ENCODE assay signal across 8 cellular contexts in the genomic region with DNA sequence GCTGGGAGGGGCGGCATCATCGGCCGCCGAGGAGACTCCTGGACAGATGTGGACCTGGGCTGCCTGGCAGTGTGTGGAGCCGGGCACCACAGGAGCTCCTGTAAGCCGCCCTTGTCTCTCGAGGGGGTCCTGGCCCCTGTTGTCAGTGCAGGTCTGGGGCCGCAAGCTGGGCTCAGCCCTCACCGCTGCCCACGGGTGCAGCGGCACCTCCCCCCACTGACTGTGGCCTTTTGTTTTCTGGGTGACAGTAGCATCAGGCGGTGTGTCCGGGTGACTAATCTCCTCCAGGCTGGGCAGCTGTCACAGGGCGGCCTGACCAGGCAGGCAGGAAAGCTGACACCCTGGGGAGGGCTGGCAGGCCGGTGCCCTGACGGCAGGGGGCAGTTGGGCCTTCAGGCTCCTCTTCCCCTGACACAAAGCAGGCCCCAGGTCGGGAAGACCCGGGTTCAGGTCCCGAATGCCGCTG. TPM values are rescaled to one million over a fixed set of nuclear protein-coding genes. Genes with fewer than 3 reads are reported as not detected.
A peak's percentile ranks its signal among the peaks of the same experiment; 100 is the strongest.
DNase-seq lines count a peak whose midpoint lies in the region; ATAC-seq, FAIRE-seq and TF ChIP-seq lines count a peak whose summit lies in the region.

No MANE protein-coding gene starts in this region.

- H3K27ac ChIP-seq in upper lobe of left lung = peak overlapping the region; percentile 67 to 91 (median 83)

- H3K9me3 ChIP-seq in upper lobe of left lung = no peaks in the 10 kb centered on the region

- FAIRE-seq in bronchial epithelial cell (lab: Jason Lieb, UNC) = no peak

- TF ChIP-seq POLR2A in upper lobe of left lung (IDR thresholded peaks at IDR 0.05) = no peak

- peak; percentile 54 for TF ChIP-seq CTCF in bronchial epithelial cell (IDR thresholded peaks at IDR 0.05; ENCODE audit: insufficient read depth, low read length, severe bottlenecking)
- TF ChIP-seq CTCF in upper lobe of left lung (IDR thresholded peaks at IDR 0.05) = peak in 2 of 6 experiments; percentile 22 to 30

- H3K27me3 ChIP-seq in bronchial epithelial cell (ENCODE audit: control insufficient read depth, insufficient read depth, low read length) (no peaks in the 10 kb centered on the region), upper lobe of left lung (no peaks in the 10 kb centered on the region)

- 50 to 69% methylated on average over 4 to 20 of the region's 20 CpGs for WGBS in upper lobe of left lung, 2 donors

- DNase-seq in DMS 273 (lab: John Stamatoyannopoulos, UW; ENCODE audit: unreplicated experiment) (peak; percentile 50), DMS 273 treated with DMSO at 0.1 percent for 48 hours (lab: John Stamatoyannopoulos, UW) (no peak), bronchial epithelial cell (ENCODE audit: low read depth) (peak; percentile 69), left lobe of liver (ENCODE audit: low spot score) (no peak), upper lobe of left lung (peak; percentile 49 to 73), mesenteric fat pad (ENCODE audit: low spot score) (no peak), NCI-H2107 (lab: John Stamatoyannopoulos, UW) (no peak)

- H3K4me1 ChIP-seq in upper lobe of left lung = peaks cover 42 to 74% (median 55%) of the 10 kb centered on the region in 4 donors

- H3K36me3 ChIP-seq in bronchial epithelial cell (ENCODE audit: control insufficient read depth, insufficient read depth, low read length) = peaks cover 8% of the 10 kb centered on the region
- H3K36me3 ChIP-seq in upper lobe of left lung = peaks cover 0 to 11% (median 8%) of the 10 kb centered on the region in 4 donors

- ATAC-seq in left lobe of liver (peak; percentile 3), upper lobe of left lung (ENCODE audit: low FRiP score in 2 of 2) (peak; percentile 1 to 13), HG03095 (IDR thresholded peaks at IDR 0.05; ENCODE audit: unreplicated experiment) (no peak)

- H3K4me3 ChIP-seq in bronchial epithelial cell (ENCODE audit: low read depth, low read length) (no peak overlapping the region), upper lobe of left lung (no peak overlapping the region)

- TF ChIP-seq EP300 in upper lobe of left lung (IDR thresholded peaks at IDR 0.05) = no peak

RNA-seq across cellular contexts. Expression of gene DGKZ, which starts 16.2 kb away (rescaled TPM):
- total RNA-seq in bronchial epithelial cell = 30.5 and 35.2 TPM in 2 replicates
- total RNA-seq in left lobe of liver = 13.0 TPM
- total RNA-seq in upper lobe of left lung = 100 to 1,000 TPM in 2 of 6 donors, 10 to 100 TPM in 4; 55.1 to 145 (median 65.5) TPM
- total RNA-seq in mesenteric fat pad = 54.3 TPM

RNA-seq across cellular contexts. Expression of gene MDK, which starts 18.0 kb away (rescaled TPM):
- total RNA-seq in bronchial epithelial cell = 10.2 and 11.6 TPM in 2 replicates
- 2.0 TPM for total RNA-seq in left lobe of liver
- 10 to 100 TPM in 5 of 6 donors, not detected in 1; 14.3 to 44.8 (median 34.1) TPM for total RNA-seq in upper lobe of left lung
- 13.9 TPM for total RNA-seq in mesenteric fat pad

RNA-seq across cellular contexts. Expression of gene CHRM4, which starts 28.1 kb away (rescaled TPM):
- total RNA-seq in bronchial epithelial cell = not detected in 2 replicates
- not detected for total RNA-seq in left lobe of liver
- 1 to 10 TPM in 1 of 6 donors, under 1 TPM in 3, not detected in 2; 0.34 to 1.4 (median 0.53) TPM for total RNA-seq in upper lobe of left lung
- not detected for total RNA-seq in mesenteric fat pad

Comparison
In these comparisons a context has a peak if more than half of its experiments do, and no peak if none do; other contexts are left out.
1. DNase-seq: peak in DMS 273 (single experiment), bronchial epithelial cell (single experiment) and upper lobe of left lung (2 of 2); none in DMS 273 treated with DMSO at 0.1 percent for 48 hours (single experiment), left lobe of liver (single experiment), mesenteric fat pad (single experiment) and NCI-H2107 (single experiment).